ENCODE assay signal across 8 cellular contexts in genomic region chr10:17200885-17201164, GRCh38. TPM values are rescaled to one million over a fixed set of nuclear protein-coding genes. Genes with fewer than 3 reads are reported as not detected.
DNase-seq lines count a peak whose midpoint lies in the region; ATAC-seq and TF ChIP-seq lines count a peak whose summit lies in the region.

No MANE protein-coding gene starts in this region.

- no peaks in the 10 kb centered on the region for H3K9me3 ChIP-seq in neutrophil

- peaks cover 4% of the 10 kb centered on the region; the same call in 1 of the 2 replicates for H3K27me3 Mint-ChIP-seq in HFFc6 (ENCODE audit: insufficient read depth)
- H3K27me3 Mint-ChIP-seq in activated T-cell treated with anti-CD3 and anti-CD28 coated beads, Interleukin-2, amount 50 U/mL, for 72 hours (ENCODE audit: low read depth): no peaks in the 10 kb centered on the region

- peak overlapping the region; percentile 97 for H3K4me3 Mint-ChIP-seq in HFFc6
- peak overlapping the region; percentile 91 to 97 for H3K4me3 Mint-ChIP-seq in activated T-cell treated with anti-CD3 and anti-CD28 coated beads, Interleukin-2, amount 50 U/mL, for 72 hours

- no peaks in the 10 kb centered on the region for H3K36me3 ChIP-seq in neutrophil

- ATAC-seq in Right ventricle myocardium inferior: peak; percentile 61
- ATAC-seq in activated T-cell treated with anti-CD3 and anti-CD28 coated beads, Interleukin-2, amount 50 U/mL, for 72 hours (replicated peaks in 1 of 2): peak; percentile 33 to 35

- 0 out of 2 replicates have a peak, but pooled peaks have one; percentile 16 for TF ChIP-seq CTCF in HFFc6 (IDR thresholded peaks at IDR 0.05)
- no peak for TF ChIP-seq CTCF in neutrophil (IDR thresholded peaks at IDR 0.05)

- H3K4me3 ChIP-seq in neutrophil (ENCODE audit: low read depth in 1 of 2, low read length in 1 of 2): peak overlapping the region; percentile 83 to 85

- peak overlapping the region; percentile 85 for H3K27ac ChIP-seq in neutrophil

- intact Hi-C loops in Right ventricle myocardium inferior (cut with DNase I): loop anchor here (2.0 kb wide), 1 partner anchor 28 kb away; the partner anchor contains the start of gene VIM
- intact Hi-C loops in cardiac septum (cut with DNase I): loop anchor here (1.0 to 10.0 kb wide), 2 partner anchors 28 to 1454 kb away; partner anchors contain the start of genes ARL5B and NSUN6

- H3K36me3 Mint-ChIP-seq in HFFc6 (ENCODE audit: low read depth): no peaks in the 10 kb centered on the region
- H3K36me3 Mint-ChIP-seq in activated T-cell treated with anti-CD3 and anti-CD28 coated beads, Interleukin-2, amount 50 U/mL, for 72 hours (ENCODE audit: insufficient read depth in 2 of 2): no peaks in the 10 kb centered on the region

- H3K27me3 ChIP-seq in neutrophil: no peaks in the 10 kb centered on the region

- DNase-seq in Right ventricle myocardium inferior (ENCODE audit: missing footprints) (no peak), cardiac septum (ENCODE audit: low spot score) (no peak), HFFc6 (peak; percentile 44), NCI-H1048 (lab: John Stamatoyannopoulos, UW) (peak; percentile 25), germinal center (ENCODE audit: low spot score) (peak; percentile 22), OCI-M2 (lab: John Stamatoyannopoulos, UW; ENCODE audit: unreplicated experiment) (no peak)
- peak in 1 of 2 donors; percentile 18 for DNase-seq in activated T-cell treated with anti-CD3 and anti-CD28 coated beads, Interleukin-2, amount 50 U/mL, for 72 hours

- no peaks in the 10 kb centered on the region for H3K9me3 Mint-ChIP-seq in HFFc6
- peaks cover 0 to 3% of the 10 kb centered on the region in 2 donors for H3K9me3 Mint-ChIP-seq in activated T-cell treated with anti-CD3 and anti-CD28 coated beads, Interleukin-2, amount 50 U/mL, for 72 hours

- peaks cover 15 to 16% of the 10 kb centered on the region in 2 experiments for H3K4me1 ChIP-seq in neutrophil (ENCODE audit: control insufficient read depth in 1 of 2, insufficient read depth in 1 of 2, low read depth in 1 of 2, low read length in 1 of 2)

- peak overlapping the region; percentile 97 for H3K27ac Mint-ChIP-seq in HFFc6
- H3K27ac Mint-ChIP-seq in activated T-cell treated with anti-CD3 and anti-CD28 coated beads, Interleukin-2, amount 50 U/mL, for 72 hours: peak overlapping the region; percentile 96

- H3K4me1 Mint-ChIP-seq in HFFc6 (ENCODE audit: low read depth): peaks cover 78% of the 10 kb centered on the region
- peaks cover 51% of the 10 kb centered on the region for H3K4me1 Mint-ChIP-seq in activated T-cell treated with anti-CD3 and anti-CD28 coated beads, Interleukin-2, amount 50 U/mL, for 72 hours (ENCODE audit: low read depth)

RNA-seq across cellular contexts. Expression of gene TRDMT1, which starts 0.6 kb away (rescaled TPM):
- total RNA-seq in Right ventricle myocardium inferior: 4.5 TPM
- 4.2 TPM for total RNA-seq in cardiac septum
- 10 to 100 TPM in 2 of 6 experiments, 1 to 10 TPM in 4; 6.8 to 13.0 (median 8.6) TPM for total RNA-seq in HFFc6 (2021; fragmentation: NEBNext Ultra II Directional; extraction: Animal tissue kit (Norgen Biotek cat#: 25700))
- total RNA-seq in activated T-cell treated with anti-CD3 and anti-CD28 coated beads, Interleukin-2, amount 50 U/mL, for 72 hours: 1 to 10 TPM; 5.5 to 8.7 TPM

RNA-seq across cellular contexts. Expression of gene VIM, which starts 27.2 kb away (rescaled TPM):
- total RNA-seq in Right ventricle myocardium inferior: 447 TPM
- 368 TPM for total RNA-seq in cardiac septum
- total RNA-seq in HFFc6 (2021; fragmentation: NEBNext Ultra II Directional; extraction: Animal tissue kit (Norgen Biotek cat#: 25700)): over 10,000 TPM in 4 of 6 experiments, 1,000 to 10,000 TPM in 2; 9,623 to 12,540 (median 10,688) TPM
- 100 to 1,000 TPM; 211 to 545 TPM for total RNA-seq in activated T-cell treated with anti-CD3 and anti-CD28 coated beads, Interleukin-2, amount 50 U/mL, for 72 hours

Comparison
In these comparisons a context has a peak if more than half of its experiments do, and no peak if none do; other contexts are left out.
1. DNase-seq: peak in HFFc6 (single experiment), NCI-H1048 (single experiment) and germinal center (single experiment); none in Right ventricle myocardium inferior (single experiment), cardiac septum (single experiment) and OCI-M2 (single experiment).
2. RNA of gene VIM, which starts 27.2 kb away (total RNA-seq): 9,623 to 12,540 TPM in HFFc6; 211 to 545 TPM in activated T-cell treated with anti-CD3 and anti-CD28 coated beads, Interleukin-2, amount 50 U/mL, for 72 hours, 447 TPM in Right ventricle myocardium inferior (single experiment) and 368 TPM in cardiac septum (single experiment); every median in the first group is over 10 times any median in the second.